Comparison of ENCODE assay signal across 8 cellular contexts in the genomic region with DNA sequence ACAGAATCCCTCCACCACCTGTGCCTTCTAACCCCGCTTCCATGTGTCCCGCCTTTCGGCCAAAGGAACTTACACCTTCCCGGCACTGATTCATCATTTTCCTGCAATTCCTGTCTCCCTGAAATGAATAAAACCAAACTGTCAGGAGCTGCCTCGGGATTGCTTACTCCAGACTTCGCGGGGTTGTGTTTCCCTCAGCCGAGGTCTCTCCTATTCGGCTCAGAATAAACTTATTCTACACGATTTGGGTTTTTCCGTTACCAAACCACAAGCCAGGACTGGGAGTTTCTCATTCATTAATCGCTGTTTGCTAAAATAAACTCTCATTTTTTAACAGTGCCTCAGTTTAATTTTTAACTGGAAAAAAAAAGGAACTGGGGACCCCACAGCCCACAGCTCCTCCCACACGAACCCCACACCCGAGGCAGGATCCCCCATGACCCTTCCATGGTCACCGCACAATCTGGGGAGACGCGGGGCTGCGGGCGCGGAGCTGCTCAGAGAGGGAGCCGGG. TPM values are rescaled to one million over a fixed set of nuclear protein-coding genes. Genes with fewer than 3 reads are reported as not detected.
A peak's percentile ranks its signal among the peaks of the same experiment; 100 is the strongest.
DNase-seq lines count a peak whose midpoint lies in the region; ATAC-seq and TF ChIP-seq lines count a peak whose summit lies in the region.

No MANE protein-coding gene starts in this region.

- H3K4me3 ChIP-seq in lower leg skin (ENCODE audit: low read depth, poor library complexity, severe bottlenecking) (peak overlapping the region; percentile 63), upper lobe of left lung (peak overlapping the region; percentile 50 to 76 (median 58))

- peak overlapping the region; percentile 11 for H3K27ac Mint-ChIP-seq in activated naive CD8-positive, alpha-beta T cell treated with anti-CD3 and anti-CD28 coated beads, Interleukin-2, amount 50 U/mL, for 24 hours

- peak overlapping the region; percentile 78 for H3K4me3 Mint-ChIP-seq in activated naive CD8-positive, alpha-beta T cell treated with anti-CD3 and anti-CD28 coated beads, Interleukin-2, amount 50 U/mL, for 24 hours

- CTCF ChIA-PET in GM10248 (lab: Yijun Ruan, JAX): interaction anchor here (0.7 to 3.4 kb wide), 11 partner anchors 11 to 254 kb away, joined by 3 to 18 read pairs (median 5); partner anchors contain the start of genes ZNF491, ZNF763 and ZNF844

- H3K27me3 ChIP-seq in upper lobe of left lung: no peaks in the 10 kb centered on the region

- peaks cover 3% of the 10 kb centered on the region for H3K9me3 Mint-ChIP-seq in activated naive CD8-positive, alpha-beta T cell treated with anti-CD3 and anti-CD28 coated beads, Interleukin-2, amount 50 U/mL, for 24 hours

- ATAC-seq in HG03342 (IDR thresholded peaks at IDR 0.05; ENCODE audit: unreplicated experiment) (peak; percentile 37), upper lobe of left lung (ENCODE audit: low FRiP score in 2 of 2) (no peak)
- ATAC-seq in activated naive CD8-positive, alpha-beta T cell treated with anti-CD3 and anti-CD28 coated beads, Interleukin-2, amount 50 U/mL, for 24 hours: no peak

- peaks cover 9% of the 10 kb centered on the region for H3K36me3 Mint-ChIP-seq in activated naive CD8-positive, alpha-beta T cell treated with anti-CD3 and anti-CD28 coated beads, Interleukin-2, amount 50 U/mL, for 24 hours (ENCODE audit: low read depth)

- intact Hi-C loops in lower leg skin (cut with DNase I; ENCODE audit: low total_unique reads): no loop called here

- TF ChIP-seq POLR2A in lower leg skin (IDR thresholded peaks at IDR 0.05) (no peak), upper lobe of left lung (IDR thresholded peaks at IDR 0.05) (no peak)

- peaks cover 5 to 16% (median 9%) of the 10 kb centered on the region in 4 donors for H3K4me1 ChIP-seq in upper lobe of left lung

- peak overlapping the region; percentile 59 to 84 (median 66) for H3K27ac ChIP-seq in upper lobe of left lung

- TF ChIP-seq CTCF in lower leg skin (IDR thresholded peaks at IDR 0.05): no peak
- TF ChIP-seq CTCF in upper lobe of left lung (IDR thresholded peaks at IDR 0.05): no peak
- TF ChIP-seq CTCF in GM10248 (IDR thresholded peaks at IDR 0.05; ENCODE audit: control extremely low read depth, extremely low read depth, low read depth, missing control alignments): no peak

- POLR2A ChIA-PET in GM10248 (lab: Yijun Ruan, JAX): interaction anchor here (0.5 to 2.1 kb wide), 7 partner anchors 10 to 246 kb away, joined by 3 to 9 read pairs (median 5); partner anchors contain the start of genes ZNF433 and ZNF700

- DNase-seq in ELR (ENCODE audit: low read depth): peak; percentile 57
- no peak for DNase-seq in activated naive CD8-positive, alpha-beta T cell treated with anti-CD3 and anti-CD28 coated beads, Interleukin-2, amount 50 U/mL, for 24 hours
- peak in 1 of 2 donors; percentile 48 for DNase-seq in lower leg skin (ENCODE audit: low spot score in 2 of 2)
- no peak for DNase-seq in upper lobe of left lung
- no peak for DNase-seq in GM10248 (ENCODE audit: extremely low spot score)
- DNase-seq in cerebellum (ENCODE audit: low spot score): no peak
- no peak for DNase-seq in anterior cingulate cortex (lab: John Stamatoyannopoulos, UW)

- H3K36me3 ChIP-seq in upper lobe of left lung: no peaks in the 10 kb centered on the region

- H3K4me1 Mint-ChIP-seq in activated naive CD8-positive, alpha-beta T cell treated with anti-CD3 and anti-CD28 coated beads, Interleukin-2, amount 50 U/mL, for 24 hours: peaks cover 14% of the 10 kb centered on the region

- H3K9me3 ChIP-seq in upper lobe of left lung: no peaks in the 10 kb centered on the region

- TF ChIP-seq EP300 in upper lobe of left lung (IDR thresholded peaks at IDR 0.05): no peak

- 1 to 2% methylated on average over 21 of the region's 21 CpGs for WGBS in lower leg skin, 2 donors
- WGBS in upper lobe of left lung, 2 donors: 0 to 1% methylated on average over 20 to 21 of the region's 21 CpGs

- H3K27me3 Mint-ChIP-seq in activated naive CD8-positive, alpha-beta T cell treated with anti-CD3 and anti-CD28 coated beads, Interleukin-2, amount 50 U/mL, for 24 hours: peaks cover 9% of the 10 kb centered on the region

RNA-seq across cellular contexts. Expression of gene ZNF878, which starts 0.6 kb away (rescaled TPM):
- total RNA-seq in lower leg skin (under 1 TPM in 1 of 4 donors, not detected in 3; 0.29 TPM), upper lobe of left lung (under 1 TPM in 3 of 6 donors, not detected in 3; 0.14 to 0.30 (median 0.17) TPM), cerebellum (0.36 TPM)

RNA-seq across cellular contexts. Expression of gene ZNF844, which starts 12.4 kb away (rescaled TPM):
- 10 to 100 TPM; 10.1 to 20.8 (median 14.6) TPM for total RNA-seq in lower leg skin
- 10 to 100 TPM in 3 of 6 donors, 1 to 10 TPM in 3; 2.3 to 14.7 (median 9.8) TPM for total RNA-seq in upper lobe of left lung
- 20.6 TPM for total RNA-seq in cerebellum

RNA-seq across cellular contexts. Expression of gene ZNF433, which starts 16.6 kb away (rescaled TPM):
- total RNA-seq in lower leg skin (10 to 100 TPM in 2 of 4 donors, 1 to 10 TPM in 2; 8.8 to 13.9 (median 10.1) TPM), upper lobe of left lung (10 to 100 TPM in 1 of 6 donors, 1 to 10 TPM in 5; 3.7 to 12.5 (median 6.3) TPM), cerebellum (15.1 TPM)
